1 cellular context compared by ENCODE assay signal in the genomic region with DNA sequence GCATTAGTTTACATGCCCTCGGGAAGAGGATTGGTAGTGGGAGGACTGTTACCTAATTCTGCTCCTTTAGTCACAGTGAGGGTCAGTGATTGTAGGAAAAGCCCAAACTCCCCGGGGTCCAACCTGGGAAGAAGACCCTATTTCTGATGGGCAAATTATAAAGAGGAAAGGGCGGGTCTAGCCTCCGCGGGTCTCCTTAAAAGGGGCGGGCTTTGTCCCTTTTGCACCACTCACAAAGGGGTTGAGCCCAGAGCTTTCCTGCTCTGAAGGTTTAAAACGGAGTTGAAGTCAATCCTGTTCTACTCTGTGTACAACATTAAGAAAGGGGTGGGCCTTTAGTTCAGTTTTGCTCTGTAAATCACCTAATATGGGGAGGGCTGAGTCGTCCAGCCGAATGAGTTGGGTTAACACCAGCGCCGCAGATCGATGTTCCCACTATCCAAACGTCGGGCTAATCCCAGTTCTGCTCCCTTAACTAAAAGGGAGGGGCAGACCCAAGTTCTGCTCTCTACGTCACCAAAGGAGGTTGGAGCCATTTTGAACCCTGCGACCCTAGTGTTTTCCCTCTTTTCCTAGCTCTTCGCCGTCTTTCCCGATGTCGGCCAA.
TF ChIP-seq lines count a peak whose summit lies in the region.

No MANE protein-coding gene starts in this region.

TF ChIP-seq in WTC11, 78 proteins besides CTCF, POLR2A, EP300 and RAD21 (continued from another document):
- TF ChIP-seq, protein P1, sequence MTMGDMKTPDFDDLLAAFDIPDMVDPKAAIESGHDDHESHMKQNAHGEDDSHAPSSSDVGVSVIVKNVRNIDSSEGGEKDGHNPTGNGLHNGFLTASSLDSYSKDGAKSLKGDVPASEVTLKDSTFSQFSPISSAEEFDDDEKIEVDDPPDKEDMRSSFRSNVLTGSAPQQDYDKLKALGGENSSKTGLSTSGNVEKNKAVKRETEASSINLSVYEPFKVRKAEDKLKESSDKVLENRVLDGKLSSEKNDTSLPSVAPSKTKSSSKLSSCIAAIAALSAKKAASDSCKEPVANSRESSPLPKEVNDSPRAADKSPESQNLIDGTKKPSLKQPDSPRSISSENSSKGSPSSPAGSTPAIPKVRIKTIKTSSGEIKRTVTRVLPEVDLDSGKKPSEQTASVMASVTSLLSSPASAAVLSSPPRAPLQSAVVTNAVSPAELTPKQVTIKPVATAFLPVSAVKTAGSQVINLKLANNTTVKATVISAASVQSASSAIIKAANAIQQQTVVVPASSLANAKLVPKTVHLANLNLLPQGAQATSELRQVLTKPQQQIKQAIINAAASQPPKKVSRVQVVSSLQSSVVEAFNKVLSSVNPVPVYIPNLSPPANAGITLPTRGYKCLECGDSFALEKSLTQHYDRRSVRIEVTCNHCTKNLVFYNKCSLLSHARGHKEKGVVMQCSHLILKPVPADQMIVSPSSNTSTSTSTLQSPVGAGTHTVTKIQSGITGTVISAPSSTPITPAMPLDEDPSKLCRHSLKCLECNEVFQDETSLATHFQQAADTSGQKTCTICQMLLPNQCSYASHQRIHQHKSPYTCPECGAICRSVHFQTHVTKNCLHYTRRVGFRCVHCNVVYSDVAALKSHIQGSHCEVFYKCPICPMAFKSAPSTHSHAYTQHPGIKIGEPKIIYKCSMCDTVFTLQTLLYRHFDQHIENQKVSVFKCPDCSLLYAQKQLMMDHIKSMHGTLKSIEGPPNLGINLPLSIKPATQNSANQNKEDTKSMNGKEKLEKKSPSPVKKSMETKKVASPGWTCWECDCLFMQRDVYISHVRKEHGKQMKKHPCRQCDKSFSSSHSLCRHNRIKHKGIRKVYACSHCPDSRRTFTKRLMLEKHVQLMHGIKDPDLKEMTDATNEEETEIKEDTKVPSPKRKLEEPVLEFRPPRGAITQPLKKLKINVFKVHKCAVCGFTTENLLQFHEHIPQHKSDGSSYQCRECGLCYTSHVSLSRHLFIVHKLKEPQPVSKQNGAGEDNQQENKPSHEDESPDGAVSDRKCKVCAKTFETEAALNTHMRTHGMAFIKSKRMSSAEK (CRISPR knock-in tag; IDR thresholded peaks at IDR 0.05; ENCODE audit: borderline replicate concordance) = no peak
- TF ChIP-seq SP1 (CRISPR knock-in tag; conservative IDR thresholded peaks at IDR 0.05) (peak; percentile 39), NFATC4 (CRISPR knock-in tag; IDR thresholded peaks at IDR 0.05) (no peak), NR2C2 (CRISPR knock-in tag; IDR thresholded peaks at IDR 0.05) (no peak), ZNF416 (CRISPR knock-in tag; IDR thresholded peaks at IDR 0.05) (no peak), FOXP1 (CRISPR knock-in tag; IDR thresholded peaks at IDR 0.05; ENCODE audit: borderline replicate concordance) (no peak)
- TF ChIP-seq, protein P2, sequence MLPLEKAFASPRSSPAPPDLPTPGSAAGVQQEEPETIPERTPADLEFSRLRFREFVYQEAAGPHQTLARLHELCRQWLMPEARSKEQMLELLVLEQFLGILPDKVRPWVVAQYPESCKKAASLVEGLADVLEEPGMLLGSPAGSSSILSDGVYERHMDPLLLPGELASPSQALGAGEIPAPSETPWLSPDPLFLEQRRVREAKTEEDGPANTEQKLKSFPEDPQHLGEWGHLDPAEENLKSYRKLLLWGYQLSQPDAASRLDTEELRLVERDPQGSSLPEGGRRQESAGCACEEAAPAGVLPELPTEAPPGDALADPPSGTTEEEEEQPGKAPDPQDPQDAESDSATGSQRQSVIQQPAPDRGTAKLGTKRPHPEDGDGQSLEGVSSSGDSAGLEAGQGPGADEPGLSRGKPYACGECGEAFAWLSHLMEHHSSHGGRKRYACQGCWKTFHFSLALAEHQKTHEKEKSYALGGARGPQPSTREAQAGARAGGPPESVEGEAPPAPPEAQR (CRISPR knock-in tag; IDR thresholded peaks at IDR 0.05) = no peak
- TF ChIP-seq, protein P3, sequence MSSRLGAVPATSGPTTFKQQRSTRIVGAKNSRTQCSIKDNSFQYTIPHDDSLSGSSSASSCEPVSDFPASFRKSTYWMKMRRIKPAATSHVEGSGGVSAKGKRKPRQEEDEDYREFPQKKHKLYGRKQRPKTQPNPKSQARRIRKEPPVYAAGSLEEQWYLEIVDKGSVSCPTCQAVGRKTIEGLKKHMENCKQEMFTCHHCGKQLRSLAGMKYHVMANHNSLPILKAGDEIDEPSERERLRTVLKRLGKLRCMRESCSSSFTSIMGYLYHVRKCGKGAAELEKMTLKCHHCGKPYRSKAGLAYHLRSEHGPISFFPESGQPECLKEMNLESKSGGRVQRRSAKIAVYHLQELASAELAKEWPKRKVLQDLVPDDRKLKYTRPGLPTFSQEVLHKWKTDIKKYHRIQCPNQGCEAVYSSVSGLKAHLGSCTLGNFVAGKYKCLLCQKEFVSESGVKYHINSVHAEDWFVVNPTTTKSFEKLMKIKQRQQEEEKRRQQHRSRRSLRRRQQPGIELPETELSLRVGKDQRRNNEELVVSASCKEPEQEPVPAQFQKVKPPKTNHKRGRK (CRISPR knock-in tag; IDR thresholded peaks at IDR 0.05; ENCODE audit: borderline replicate concordance) = no peak
- TF ChIP-seq, protein P4, sequence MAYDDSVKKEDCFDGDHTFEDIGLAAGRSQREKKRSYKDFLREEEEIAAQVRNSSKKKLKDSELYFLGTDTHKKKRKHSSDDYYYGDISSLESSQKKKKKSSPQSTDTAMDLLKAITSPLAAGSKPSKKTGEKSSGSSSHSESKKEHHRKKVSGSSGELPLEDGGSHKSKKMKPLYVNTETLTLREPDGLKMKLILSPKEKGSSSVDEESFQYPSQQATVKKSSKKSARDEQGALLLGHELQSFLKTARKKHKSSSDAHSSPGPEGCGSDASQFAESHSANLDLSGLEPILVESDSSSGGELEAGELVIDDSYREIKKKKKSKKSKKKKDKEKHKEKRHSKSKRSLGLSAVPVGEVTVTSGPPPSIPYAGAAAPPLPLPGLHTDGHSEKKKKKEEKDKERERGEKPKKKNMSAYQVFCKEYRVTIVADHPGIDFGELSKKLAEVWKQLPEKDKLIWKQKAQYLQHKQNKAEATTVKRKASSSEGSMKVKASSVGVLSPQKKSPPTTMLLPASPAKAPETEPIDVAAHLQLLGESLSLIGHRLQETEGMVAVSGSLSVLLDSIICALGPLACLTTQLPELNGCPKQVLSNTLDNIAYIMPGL (CRISPR knock-in tag; IDR thresholded peaks at IDR 0.05) = no peak
